Comparison of ENCODE assay signal across 8 cellular contexts in genomic region chr18:76496200-76496890, GRCh38. TPM values are rescaled to one million over a fixed set of nuclear protein-coding genes. Genes with fewer than 3 reads are reported as not detected.
DNase-seq lines count a peak whose midpoint lies in the region; ATAC-seq and TF ChIP-seq lines count a peak whose summit lies in the region.

No MANE protein-coding gene starts in this region.

- CTCF ChIA-PET in activated CD4-positive, alpha-beta memory T cell treated with anti-CD3 and anti-CD28 coated beads, Interleukin-2, amount 10 ng/mL, durations not matched to agents 7 days and 5 days (lab: Charles Lee), result interaction anchor here (0.6 kb wide), 1 partner anchor 634 kb away, joined by 3 read pairs; no protein-coding TSS in a partner anchor

- H3K27me3 Mint-ChIP-seq in activated CD4-positive, alpha-beta memory T cell treated with anti-CD3 and anti-CD28 coated beads, Interleukin-2, amount 10 ng/mL, durations not matched to agents 7 days and 5 days, result peaks cover 57% of the 10 kb centered on the region
- peaks cover 5% of the 10 kb centered on the region for H3K27me3 Mint-ChIP-seq in nephron progenitor cell (ENCODE audit: low read depth, poor library complexity)

- H3K36me3 Mint-ChIP-seq in activated CD4-positive, alpha-beta memory T cell treated with anti-CD3 and anti-CD28 coated beads, Interleukin-2, amount 10 ng/mL, durations not matched to agents 7 days and 5 days (ENCODE audit: low read depth), result peaks cover 7% of the 10 kb centered on the region
- peaks cover 5% of the 10 kb centered on the region for H3K36me3 Mint-ChIP-seq in nephron progenitor cell (ENCODE audit: low read depth)

- H3K9me3 ChIP-seq in fibroblast of lung (ENCODE audit: control insufficient read depth, insufficient read depth, low read depth, low read length), result no peaks in the 10 kb centered on the region

- peak overlapping the region; percentile 78 for H3K4me2 ChIP-seq in fibroblast of lung (ENCODE audit: extremely low read depth, insufficient read depth, low read length)

- H2AFZ ChIP-seq in fibroblast of lung (ENCODE audit: low read length), result peak overlapping the region; percentile 82

- H3K79me2 ChIP-seq in fibroblast of lung (ENCODE audit: control insufficient read depth, insufficient read depth, low read length), result peaks cover 13% of the 10 kb centered on the region

- TF ChIP-seq CTCF in fibroblast of lung (conservative IDR thresholded peaks at IDR 0.05 in 1 of 2, IDR thresholded peaks at IDR 0.05 in 1 of 2; ENCODE audit: low read depth in 1 of 2, low read length in 2 of 2) (peak in 1 of 2 donors; percentile 4), nephron progenitor cell (IDR thresholded peaks at IDR 0.05) (no peak)

- H3K36me3 ChIP-seq in fibroblast of lung (ENCODE audit: control insufficient read depth, insufficient read depth, low read length), result no peaks in the 10 kb centered on the region

- no peak overlapping the region for H3K27ac ChIP-seq in fibroblast of lung (ENCODE audit: insufficient read depth, low read length)

- peaks cover 30% of the 10 kb centered on the region for H3K4me1 Mint-ChIP-seq in activated CD4-positive, alpha-beta memory T cell treated with anti-CD3 and anti-CD28 coated beads, Interleukin-2, amount 10 ng/mL, durations not matched to agents 7 days and 5 days
- H3K4me1 Mint-ChIP-seq in nephron progenitor cell, result peaks cover 43% of the 10 kb centered on the region

- no peak overlapping the region for H3K27ac Mint-ChIP-seq in activated CD4-positive, alpha-beta memory T cell treated with anti-CD3 and anti-CD28 coated beads, Interleukin-2, amount 10 ng/mL, durations not matched to agents 7 days and 5 days
- peak overlapping the region; percentile 100 for H3K27ac Mint-ChIP-seq in nephron progenitor cell

- no peaks in the 10 kb centered on the region for H4K20me1 ChIP-seq in fibroblast of lung (ENCODE audit: control insufficient read depth, extremely low read depth, insufficient read depth, low read length)

- peak overlapping the region; percentile 63 to 78 (median 74) for H3K4me3 ChIP-seq in fibroblast of lung (replicated peaks in 1 of 4; ENCODE audit: control extremely low read depth in 1 of 4, insufficient read depth in 1 of 4, low read depth in 3 of 4, low read length in 4 of 4)

- H3K9ac ChIP-seq in fibroblast of lung (ENCODE audit: insufficient read depth, low read length), result peak overlapping the region; percentile 62

- no peaks in the 10 kb centered on the region for H3K27me3 ChIP-seq in fibroblast of lung (ENCODE audit: control insufficient read depth, insufficient read depth, low read length)

- H3K4me1 ChIP-seq in fibroblast of lung (ENCODE audit: control insufficient read depth, extremely low read depth, insufficient read depth, low read length), result no peaks in the 10 kb centered on the region

- no peak for ATAC-seq in HG02610 (IDR thresholded peaks at IDR 0.05; ENCODE audit: unreplicated experiment)

- peak; percentile 57 for DNase-seq in DMS53 treated with DMSO at 0.1 percent for 48 hours (lab: John Stamatoyannopoulos, UW; ENCODE audit: unreplicated experiment)
- peak; percentile 38 for DNase-seq in NCI-H146 treated with DMSO at 0.1 percent for 48 hours (lab: John Stamatoyannopoulos, UW; ENCODE audit: unreplicated experiment)
- no peak for DNase-seq in activated CD4-positive, alpha-beta memory T cell treated with anti-CD3 and anti-CD28 coated beads, Interleukin-2, amount 10 ng/mL, durations not matched to agents 7 days and 5 days
- DNase-seq in fibroblast of lung (ENCODE audit: low read depth in 2 of 2), result peak; percentile 80 to 87
- DNase-seq in nephron progenitor cell, result peak; percentile 73
- no peak for DNase-seq in DMS114 treated with DMSO at 0.1 percent for 48 hours (lab: John Stamatoyannopoulos, UW; ENCODE audit: unreplicated experiment)
- no peak for DNase-seq in DMS79 (lab: John Stamatoyannopoulos, UW)

- H3K9me3 Mint-ChIP-seq in activated CD4-positive, alpha-beta memory T cell treated with anti-CD3 and anti-CD28 coated beads, Interleukin-2, amount 10 ng/mL, durations not matched to agents 7 days and 5 days, result no peaks in the 10 kb centered on the region
- H3K9me3 Mint-ChIP-seq in nephron progenitor cell, result peaks cover 6% of the 10 kb centered on the region

- peak overlapping the region; percentile 65 for H3K4me3 Mint-ChIP-seq in activated CD4-positive, alpha-beta memory T cell treated with anti-CD3 and anti-CD28 coated beads, Interleukin-2, amount 10 ng/mL, durations not matched to agents 7 days and 5 days
- H3K4me3 Mint-ChIP-seq in nephron progenitor cell, result peak overlapping the region; percentile 94

- POLR2A ChIA-PET in activated CD4-positive, alpha-beta memory T cell treated with anti-CD3 and anti-CD28 coated beads, Interleukin-2, amount 10 ng/mL, durations not matched to agents 7 days and 5 days (lab: Charles Lee), result no interaction called here

RNA-seq across cellular contexts. Expression of gene ZNF516, which starts 1.3 kb away (rescaled TPM):
- 1 to 10 TPM; 3.9 to 5.0 TPM for total RNA-seq in activated CD4-positive, alpha-beta memory T cell treated with anti-CD3 and anti-CD28 coated beads, Interleukin-2, amount 10 ng/mL, durations not matched to agents 7 days and 5 days
- total RNA-seq in fibroblast of lung, result 28.0 and 32.7 TPM in 2 replicates
- 7.9 and 12.0 TPM in 2 replicates for polyA plus RNA-seq in fibroblast of lung
- polyA plus RNA-seq in fibroblast of lung (2012), result 12.1 and 15.4 TPM in 2 replicates
- polyA minus RNA-seq in fibroblast of lung (ENCODE audit: low replicate concordance), result 12.6 and 13.6 TPM in 2 replicates

Comparison
In these comparisons a context has a peak if more than half of its experiments do, and no peak if none do; other contexts are left out.
1. DNase-seq: peak in DMS53 treated with DMSO at 0.1 percent for 48 hours (single experiment), NCI-H146 treated with DMSO at 0.1 percent for 48 hours (single experiment), fibroblast of lung (2 of 2) and nephron progenitor cell (single experiment); none in activated CD4-positive, alpha-beta memory T cell treated with anti-CD3 and anti-CD28 coated beads, Interleukin-2, amount 10 ng/mL, durations not matched to agents 7 days and 5 days (single experiment), DMS114 treated with DMSO at 0.1 percent for 48 hours (single experiment) and DMS79 (single experiment).